8 cellular contexts compared by ENCODE assay signal in genomic region chr11:3049430-3050243, GRCh38. TPM values are rescaled to one million over a fixed set of nuclear protein-coding genes. Genes with fewer than 3 reads are reported as not detected.
A peak's percentile ranks its signal among the peaks of the same experiment; 100 is the strongest.
DNase-seq lines count a peak whose midpoint lies in the region; ATAC-seq lines count a peak whose summit lies in the region.

No MANE protein-coding gene starts in this region.

- DNase-seq in ELR (ENCODE audit: low read depth) (peak; percentile 97), LHCN-M2 (ENCODE audit: low read depth) (peak; percentile 97), T-helper 9 cell (peak; percentile 64), brain pericyte (ENCODE audit: low read depth, low spot score) (peak; percentile 96), left colon (peak; percentile 71 to 85), ecto neural progenitor cell (ENCODE audit: low spot score) (no peak)
- peak; percentile 27 to 66 (median 39) for DNase-seq in stimulated activated CD4-positive, alpha-beta T cell treated with anti-CD3 and anti-CD28 coated beads, TNF-alpha, amount 100 ng/mL, for 1 hour (ENCODE audit: low read depth in 3 of 3, low spot score in 1 of 3)

- intact Hi-C loops in left colon (cut with DNase I, micrococcal nuclease) = no loop called here

- peak; percentile 89 for ATAC-seq in GM21619 (IDR thresholded peaks at IDR 0.05; ENCODE audit: unreplicated experiment)
- ATAC-seq in left colon = peak; percentile 86

RNA-seq across cellular contexts. Expression of gene CARS1, which starts 7.6 kb away (rescaled TPM):
- total RNA-seq in LHCN-M2 (2014; rRNA removed) (41.3 and 53.3 TPM in 2 replicates), left colon (10 to 100 TPM; 43.2 to 56.2 TPM)
- polyA plus RNA-seq in LHCN-M2 (2012) = 47.9 TPM

RNA-seq across cellular contexts. Expression of gene NAP1L4, which starts 57.5 kb away (rescaled TPM):
- total RNA-seq in LHCN-M2 (2014; rRNA removed) (120 and 140 TPM in 2 replicates), left colon (100 to 1,000 TPM in 1 of 2 donors, 10 to 100 TPM in 1; 88.8 to 103 TPM)
- polyA plus RNA-seq in LHCN-M2 (2012) = 97.4 TPM
